In the genomic region with DNA sequence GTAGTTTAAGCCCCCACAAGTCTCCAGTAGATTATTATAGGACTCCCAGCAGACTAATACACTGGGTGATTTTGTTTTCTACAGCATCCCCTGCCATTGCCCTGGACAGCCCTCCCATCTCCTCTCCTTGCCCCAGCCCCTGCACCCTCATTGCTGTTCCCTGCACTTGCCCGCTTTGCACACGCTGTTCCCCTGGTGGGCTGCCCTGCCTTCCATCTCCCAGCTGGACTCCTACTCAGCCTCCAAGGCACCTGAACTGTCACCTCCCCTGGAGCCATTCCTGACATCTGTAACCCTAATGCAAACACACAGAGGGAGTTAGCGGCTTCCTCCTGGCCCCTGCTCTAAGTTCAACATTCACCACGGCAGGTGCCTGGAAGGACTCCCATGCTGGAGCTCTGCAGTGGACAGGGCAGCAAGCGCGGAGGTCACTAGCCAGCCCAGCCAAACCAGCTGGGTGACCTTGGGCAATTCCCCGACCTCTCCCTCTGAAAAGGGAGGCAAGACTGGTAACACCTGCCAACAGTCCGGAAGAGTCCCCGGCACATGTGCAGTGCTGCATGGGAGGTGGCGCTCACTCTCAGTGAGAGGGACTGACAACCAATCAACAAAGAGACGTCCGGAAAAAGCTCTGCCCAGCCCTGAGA, we compare ENCODE assay signal across 12 cellular contexts. TPM values are rescaled to one million over a fixed set of nuclear protein-coding genes. Genes with fewer than 3 reads are reported as not detected.
DNase-seq lines count a peak whose midpoint lies in the region; ATAC-seq, FAIRE-seq and TF ChIP-seq lines count a peak whose summit lies in the region.
"Had no signal": no experiment of that assay in that cellular context is flagged by ENCODE, and none has a peak within 500 bp of the region (broad histone marks: within the 10 kb centered on the region; RNA-seq: fewer than 3 reads in every experiment).

No MANE protein-coding gene starts in this region.

- peak overlapping the region; percentile 61 for H3K9ac ChIP-seq in OCI-LY3 (ENCODE audit: low read length)
- H3K9ac ChIP-seq in kidney (ENCODE audit: low read length in 2 of 2) = no peak overlapping the region

- TF ChIP-seq CTCF in OCI-LY3 (IDR thresholded peaks at IDR 0.05; ENCODE audit: low read depth, low read length) = no peak
- TF ChIP-seq CTCF in kidney (IDR thresholded peaks at IDR 0.05; ENCODE audit: borderline replicate concordance, extremely low read depth, insufficient read depth) = no peak
- TF ChIP-seq CTCF in gastrocnemius medialis (IDR thresholded peaks at IDR 0.05 in 4 of 5, conservative IDR thresholded peaks at IDR 0.05 in 1 of 5) = no peak

- H3K27ac ChIP-seq in OCI-LY3 (ENCODE audit: low read length) (peak overlapping the region; percentile 88), kidney (ENCODE audit: low read depth in 2 of 2, low read length in 2 of 2) (peak overlapping the region in 1 of 2 donors; percentile 57), gastrocnemius medialis (peak overlapping the region in 1 of 4 donors; percentile 54)
- H3K27ac ChIP-seq: suprapubic skin had no signal

- ATAC-seq in gastrocnemius medialis = peak; percentile 13 to 61

- no peaks in the 10 kb centered on the region for H3K79me2 ChIP-seq in OCI-LY3 (ENCODE audit: low read length)

- intact Hi-C loops in kidney (cut with DNase I) = no loop called here
- intact Hi-C loops in gastrocnemius medialis (cut with DNase I; ENCODE audit: low total_unique reads) = no loop called here

- H3K4me3 ChIP-seq in OCI-LY3 (ENCODE audit: low read length) (peak overlapping the region; percentile 67), kidney (ENCODE audit: low read length in 2 of 2) (no peak overlapping the region), gastrocnemius medialis (no peak overlapping the region)
- H3K4me3 ChIP-seq: suprapubic skin had no signal

- H3K36me3 ChIP-seq in OCI-LY3 (replicated peaks; ENCODE audit: low read depth, low read length) (no peaks in the 10 kb centered on the region), kidney (ENCODE audit: control insufficient read depth in 1 of 2, insufficient read depth in 2 of 2, low read length in 2 of 2) (no peaks in the 10 kb centered on the region), gastrocnemius medialis (no peaks in the 10 kb centered on the region)
- H3K36me3 ChIP-seq: suprapubic skin had no signal

- H4K20me1 ChIP-seq in OCI-LY3 (ENCODE audit: insufficient read depth, low read length) = no peaks in the 10 kb centered on the region

- H3K9me3 ChIP-seq in OCI-LY3 (ENCODE audit: insufficient read depth, low read length) (no peaks in the 10 kb centered on the region), kidney (ENCODE audit: control insufficient read depth in 1 of 2, low read length in 2 of 2) (no peaks in the 10 kb centered on the region), gastrocnemius medialis (no peaks in the 10 kb centered on the region)
- H3K9me3 ChIP-seq: suprapubic skin had no signal

- H2AFZ ChIP-seq in OCI-LY3 (ENCODE audit: low read depth, low read length) = peak overlapping the region; percentile 39

- H3K4me2 ChIP-seq in OCI-LY3 (ENCODE audit: low read length) = peak overlapping the region; percentile 77

- TF ChIP-seq POLR2A in gastrocnemius medialis (IDR thresholded peaks at IDR 0.05) = no peak

- in situ Hi-C loops in gastrocnemius medialis (cut with MboI; ENCODE audit: low sequenced_read_pairs in 4 of 4) = no loop called here

- H3K27me3 ChIP-seq in OCI-LY3 (ENCODE audit: low read depth, low read length) = peaks cover 12% of the 10 kb centered on the region; the same call in 1 of the 2 replicates
- no peaks in the 10 kb centered on the region for H3K27me3 ChIP-seq in gastrocnemius medialis

- FAIRE-seq in kidney (lab: Jason Lieb, UNC) = no peak
- FAIRE-seq in HTR-8/SVneo (lab: Jason Lieb, UNC) = no peak
- FAIRE-seq: H1 had no signal

- DNase-seq in NCI-H1417 (lab: John Stamatoyannopoulos, UW) (peak in 2 of 3 experiments; percentile 54 to 64), NCI-H1417 treated with DMSO at 0.1 percent for 48 hours (lab: John Stamatoyannopoulos, UW) (no peak), kidney (peak; percentile 66), gastrocnemius medialis (no peak), HTR-8/SVneo (ENCODE audit: insufficient read length, low spot score) (no peak)
- DNase-seq in activated CD8-positive, alpha-beta memory T cell treated with anti-CD3 and anti-CD28 coated beads, Interleukin-2, amount 50 U/mL, for 4 hours = no peak
- no peak for DNase-seq in stimulated activated CD4-positive, alpha-beta T cell treated with anti-CD3 and anti-CD28 coated beads, Interleukin-4, amount 100 ng/mL, for 4 hours
- DNase-seq: 8988T, NCI-H1048 had no signal

- peaks cover 44% of the 10 kb centered on the region for H3K4me1 ChIP-seq in OCI-LY3 (ENCODE audit: low read length)
- H3K4me1 ChIP-seq in kidney (ENCODE audit: control insufficient read depth in 1 of 2, insufficient read depth in 1 of 2, low read depth in 1 of 2, low read length in 2 of 2) = peaks cover 6 to 15% of the 10 kb centered on the region in 2 donors
- H3K4me1 ChIP-seq in gastrocnemius medialis = peaks cover 0 to 14% of the 10 kb centered on the region in 2 donors

RNA-seq across cellular contexts. Expression of gene IQSEC1, which starts 38.8 kb away (rescaled TPM):
- 45.7 TPM for total RNA-seq in kidney
- polyA plus RNA-seq in kidney (ENCODE audit: insufficient read depth, low read depth, low replicate concordance) = 15.1 TPM
- total RNA-seq in gastrocnemius medialis = 10 to 100 TPM; 15.2 to 31.3 (median 28.0) TPM

Comparison
In these comparisons a context has a peak if more than half of its experiments do, and no peak if none do; other contexts are left out.
1. DNase-seq: peak in NCI-H1417 (2 of 3) and kidney (single experiment); none in NCI-H1417 treated with DMSO at 0.1 percent for 48 hours (single experiment), gastrocnemius medialis (0 of 2), HTR-8/SVneo (single experiment), activated CD8-positive, alpha-beta memory T cell treated with anti-CD3 and anti-CD28 coated beads, Interleukin-2, amount 50 U/mL, for 4 hours (single experiment) and stimulated activated CD4-positive, alpha-beta T cell treated with anti-CD3 and anti-CD28 coated beads, Interleukin-4, amount 100 ng/mL, for 4 hours (0 of 2).